ENCODE assay signal across 8 cellular contexts in genomic region chr22:42500164-42500835, GRCh38. TPM values are rescaled to one million over a fixed set of nuclear protein-coding genes. Genes with fewer than 3 reads are reported as not detected.
DNase-seq lines count a peak whose midpoint lies in the region; ATAC-seq and TF ChIP-seq lines count a peak whose summit lies in the region.

No MANE protein-coding gene starts in this region.

- H3K4me3 ChIP-seq in BE2C (ENCODE audit: low read depth, low read length): peak overlapping the region; percentile 41
- H3K4me3 ChIP-seq in KMS-11 (IDR thresholded peaks at IDR 0.05; ENCODE audit: insufficient read depth, low read depth, low read length): no peak overlapping the region

- TF ChIP-seq CTCF in BE2C (IDR thresholded peaks at IDR 0.05; ENCODE audit: low read depth, low read length) (no peak), KMS-11 (conservative IDR thresholded peaks at IDR 0.05; ENCODE audit: low read depth, low read length) (no peak)

- no peaks in the 10 kb centered on the region for H3K79me2 ChIP-seq in KMS-11 (ENCODE audit: insufficient read depth, low read depth)

- peak; percentile 68 for ATAC-seq in GM21390 (IDR thresholded peaks at IDR 0.05; ENCODE audit: unreplicated experiment)

- no peaks in the 10 kb centered on the region for H3K27me3 ChIP-seq in BE2C
- no peaks in the 10 kb centered on the region; the same call in 1 of the 2 replicates for H3K27me3 ChIP-seq in KMS-11 (ENCODE audit: insufficient read depth, low read depth)

- DNase-seq in BE2C: peak; percentile 95
- DNase-seq in activated CD8-positive, alpha-beta memory T cell treated with anti-CD3 and anti-CD28 coated beads for 1 hour (ENCODE audit: extremely low read depth in 1 of 2, low read depth in 1 of 2): peak; percentile 40 to 66
- DNase-seq in effector CD4-positive, alpha-beta T cell: peak; percentile 68
- peak; percentile 83 for DNase-seq in medulla oblongata (ENCODE audit: extremely low spot score)
- peak; percentile 65 for DNase-seq in stimulated activated CD8-positive, alpha-beta memory T cell treated with anti-CD3 and anti-CD28 coated beads, Interleukin-15, amount 100 ng/mL, for 24 hours (ENCODE audit: low read depth)
- DNase-seq in KG1 (lab: John Stamatoyannopoulos, UW): no peak

- H3K9me3 ChIP-seq in BE2C: no peaks in the 10 kb centered on the region

- peak overlapping the region; percentile 41; the same call in 1 of the 2 replicates for H2AFZ ChIP-seq in KMS-11 (ENCODE audit: low read depth)

- H3K4me1 ChIP-seq in BE2C (peaks cover 4% of the 10 kb centered on the region), KMS-11 (ENCODE audit: low read depth, poor library complexity, severe bottlenecking) (peaks cover 6% of the 10 kb centered on the region)

- H4K20me1 ChIP-seq in KMS-11 (ENCODE audit: insufficient read depth): no peaks in the 10 kb centered on the region

- H3K27ac ChIP-seq in KMS-11: no peak overlapping the region

- 0 out of 2 replicates have a peak overlapping the region, but pooled peaks have one; percentile 36 for H3K4me2 ChIP-seq in KMS-11

- H3K9ac ChIP-seq in KMS-11: no peak overlapping the region

- H3K36me3 ChIP-seq in BE2C: no peaks in the 10 kb centered on the region
- no peaks in the 10 kb centered on the region for H3K36me3 ChIP-seq in KMS-11 (ENCODE audit: insufficient read depth)

RNA-seq across cellular contexts. Expression of gene RRP7A, which starts 19.3 kb away (rescaled TPM):
- 51.4 TPM for polyA plus RNA-seq in BE2C (2012; ENCODE audit: insufficient read depth, insufficient read length, low read depth)

RNA-seq across cellular contexts. Expression of gene SERHL2, which starts 53.5 kb away (rescaled TPM):
- 12.1 TPM for polyA plus RNA-seq in BE2C (2012; ENCODE audit: insufficient read depth, insufficient read length, low read depth)
